Comparison of ENCODE assay signal across 9 cellular contexts in genomic region chr5:83608122-83608521, GRCh38.
DNase-seq lines count a peak whose midpoint lies in the region; ATAC-seq, FAIRE-seq and TF ChIP-seq lines count a peak whose summit lies in the region.
"Had no signal": no experiment of that assay in that cellular context is flagged by ENCODE, and none has a peak within 500 bp of the region (broad histone marks: within the 10 kb centered on the region; RNA-seq: fewer than 3 reads in every experiment).

No MANE protein-coding gene starts in this region.

- H3K27me3 Mint-ChIP-seq in MCF 10A (ENCODE audit: insufficient read depth, unreplicated experiment) = no peaks in the 10 kb centered on the region

- 8 to 12% methylated on average over 3 of the region's 3 CpGs for WGBS in pancreas, 2 donors

- FAIRE-seq in pancreas (lab: Jason Lieb, UNC) = no peak

- POLR2A ChIA-PET in MCF 10A (lab: Yijun Ruan, JAX) = no interaction called here

- no peak overlapping the region for H3K27ac Mint-ChIP-seq in MCF 10A (ENCODE audit: low read depth, unreplicated experiment)

- H3K27ac ChIP-seq in breast epithelium (no peak overlapping the region), SJSA1 (no peak overlapping the region), pancreas (no peak overlapping the region)

- peak; percentile 29 for TF ChIP-seq CTCF in MCF 10A (IDR thresholded peaks at IDR 0.05; ENCODE audit: unreplicated experiment)
- peak in 1 of 3 donors; percentile 11 for TF ChIP-seq CTCF in breast epithelium (IDR thresholded peaks at IDR 0.05)
- peak; percentile 74 for TF ChIP-seq CTCF in fibroblast of pulmonary artery (IDR thresholded peaks at IDR 0.05; ENCODE audit: low read length, missing control alignments)
- peak in 1 of 4 donors; percentile 21 for TF ChIP-seq CTCF in pancreas (IDR thresholded peaks at IDR 0.05)

- no peaks in the 10 kb centered on the region for H3K4me1 Mint-ChIP-seq in MCF 10A (ENCODE audit: insufficient read depth, unreplicated experiment)
- H3K4me1 Mint-ChIP-seq: central memory CD8-positive, alpha-beta T cell had no signal

- ATAC-seq in pancreas = peak in 3 of 4 donors; percentile 61 to 80 (median 73)

- H3K4me3 Mint-ChIP-seq in MCF 10A (ENCODE audit: unreplicated experiment) = no peak overlapping the region
- H3K4me3 Mint-ChIP-seq: central memory CD8-positive, alpha-beta T cell had no signal

- no peaks in the 10 kb centered on the region for H3K27me3 ChIP-seq in breast epithelium
- no peaks in the 10 kb centered on the region for H3K27me3 ChIP-seq in SJSA1 (replicated peaks)
- no peaks in the 10 kb centered on the region for H3K27me3 ChIP-seq in pancreas

- no peaks in the 10 kb centered on the region for H3K36me3 Mint-ChIP-seq in MCF 10A (ENCODE audit: insufficient read depth, unreplicated experiment)

- no peaks in the 10 kb centered on the region for H3K4me1 ChIP-seq in breast epithelium
- no peaks in the 10 kb centered on the region for H3K4me1 ChIP-seq in SJSA1 (replicated peaks)
- H3K4me1 ChIP-seq in pancreas = no peaks in the 10 kb centered on the region

- no TSS peak for BruUV-seq in MCF 10A (replicated peaks; lab: Mats Ljungman, UMichigan)

- DNase-seq in MCF 10A (ENCODE audit: unreplicated experiment) (peak; percentile 59), breast epithelium (ENCODE audit: low spot score in 2 of 2) (no peak), HuH-7.5 (ENCODE audit: low spot score) (peak; percentile 9), SJSA1 (ENCODE audit: low read depth in 1 of 2, low spot score in 2 of 2) (peak; percentile 27 to 48), fibroblast of pulmonary artery (ENCODE audit: low read depth) (peak; percentile 66), pancreas (peak in 2 of 6 donors; percentile 4 to 18), cerebellar nuclear complex (lab: John Stamatoyannopoulos, UW) (no peak), T-helper 2 cell (no peak)

- intact Hi-C loops in MCF 10A (cut with micrococcal nuclease) (no loop called here), breast epithelium (cut with DNase I; ENCODE audit: low total_unique reads) (no loop called here), pancreas (cut with DNase I) (no loop called here)

- TF ChIP-seq POLR2A in breast epithelium (IDR thresholded peaks at IDR 0.05) = no peak

- H3K9me3 ChIP-seq in breast epithelium = no peaks in the 10 kb centered on the region
- no peaks in the 10 kb centered on the region for H3K9me3 ChIP-seq in SJSA1 (replicated peaks)
- no peaks in the 10 kb centered on the region for H3K9me3 ChIP-seq in pancreas

- CTCF ChIA-PET in MCF 10A (lab: Yijun Ruan, JAX) = interaction anchor here (0.6 to 1.5 kb wide), 11 partner anchors 11 to 956 kb away, joined by 3 to 9 read pairs (median 4); no protein-coding TSS in a partner anchor

- H3K9me3 Mint-ChIP-seq in MCF 10A (ENCODE audit: unreplicated experiment) = no peaks in the 10 kb centered on the region
- H3K9me3 Mint-ChIP-seq: central memory CD8-positive, alpha-beta T cell had no signal

- H3K36me3 ChIP-seq in breast epithelium (no peaks in the 10 kb centered on the region), SJSA1 (no peaks in the 10 kb centered on the region), pancreas (no peaks in the 10 kb centered on the region)

- H3K4me3 ChIP-seq in breast epithelium = no peak overlapping the region
- no peak overlapping the region for H3K4me3 ChIP-seq in SJSA1
- H3K4me3 ChIP-seq in fibroblast of pulmonary artery (replicated peaks; ENCODE audit: low read depth, low read length) = no peak overlapping the region
- H3K4me3 ChIP-seq in pancreas = no peak overlapping the region

Comparison
In these comparisons a context has a peak if more than half of its experiments do, and no peak if none do; other contexts are left out.
1. DNase-seq: peak in MCF 10A (single experiment), HuH-7.5 (single experiment), SJSA1 (2 of 2) and fibroblast of pulmonary artery (single experiment); none in breast epithelium (0 of 2), cerebellar nuclear complex (0 of 2) and T-helper 2 cell (0 of 5).